Comparison of ENCODE assay signal across 3 cellular contexts in genomic region chr18:49515003-49515402, GRCh38. TPM values are rescaled to one million over a fixed set of nuclear protein-coding genes. Genes with fewer than 3 reads are reported as not detected.
"Had no signal": no experiment of that assay in that cellular context is flagged by ENCODE, and none has a peak within 500 bp of the region (broad histone marks: within the 10 kb centered on the region; RNA-seq: fewer than 3 reads in every experiment).

No MANE protein-coding gene starts in this region.

RNA-seq across cellular contexts. Expression of gene LIPG, which starts 46.9 kb away (rescaled TPM):
- total RNA-seq: left ventricle myocardium superior, mononuclear cell had no signal
- polyA plus RNA-seq: immature natural killer cell had no signal
